16 cellular contexts compared by ENCODE assay signal in genomic region chr1:110051262-110051648, GRCh38. TPM values are rescaled to one million over a fixed set of nuclear protein-coding genes. Genes with fewer than 3 reads are reported as not detected.
DNase-seq lines count a peak whose midpoint lies in the region; ATAC-seq and TF ChIP-seq lines count a peak whose summit lies in the region.
"Had no signal": no experiment of that assay in that cellular context is flagged by ENCODE, and none has a peak within 500 bp of the region (broad histone marks: within the 10 kb centered on the region; RNA-seq: fewer than 3 reads in every experiment).

No MANE protein-coding gene starts in this region.

- intact Hi-C loops in head of caudate nucleus (cut with DNase I): loop anchor here (5.0 to 10.0 kb wide), 2 partner anchors 51 to 294 kb away; no protein-coding TSS in a partner anchor

- H3K9me3 ChIP-seq in GM23248 (ENCODE audit: low read depth) (no peaks in the 10 kb centered on the region), osteoblast (ENCODE audit: low read depth, low read length) (no peaks in the 10 kb centered on the region), upper lobe of left lung (no peaks in the 10 kb centered on the region)
- H3K9me3 ChIP-seq: SJCRH30 had no signal

- no peaks in the 10 kb centered on the region for H3K79me2 ChIP-seq in GM23248 (ENCODE audit: insufficient read depth)
- no peaks in the 10 kb centered on the region for H3K79me2 ChIP-seq in osteoblast (ENCODE audit: insufficient read depth, low read length)

- no peak overlapping the region for H2AFZ ChIP-seq in GM23248
- no peak overlapping the region for H2AFZ ChIP-seq in osteoblast (ENCODE audit: low read length)

- H3K27me3 ChIP-seq in GM23248 (replicated peaks; ENCODE audit: insufficient read depth): no peaks in the 10 kb centered on the region
- H3K27me3 ChIP-seq in brain microvascular endothelial cell (replicated peaks): no peaks in the 10 kb centered on the region
- H3K27me3 ChIP-seq in osteoblast (ENCODE audit: insufficient read depth, low read length): no peaks in the 10 kb centered on the region
- no peaks in the 10 kb centered on the region for H3K27me3 ChIP-seq in upper lobe of left lung
- H3K27me3 ChIP-seq: SJCRH30 had no signal

- peak overlapping the region; percentile 59 for H3K9ac ChIP-seq in GM23248

- TF ChIP-seq CTCF in AG10803 (conservative IDR thresholded peaks at IDR 0.05; ENCODE audit: low read length) (no peak), brain microvascular endothelial cell (IDR thresholded peaks at IDR 0.05; ENCODE audit: low read depth, low read length, missing control alignments) (no peak), osteoblast (IDR thresholded peaks at IDR 0.05; ENCODE audit: extremely low read depth, low read depth, low read length) (no peak), upper lobe of left lung (IDR thresholded peaks at IDR 0.05) (no peak)

- ATAC-seq in upper lobe of left lung (ENCODE audit: low FRiP score in 2 of 2) (no peak), HG02642 (IDR thresholded peaks at IDR 0.05; ENCODE audit: poor library complexity, unreplicated experiment) (no peak)

- H3K4me2 ChIP-seq in GM23248 (ENCODE audit: unreplicated experiment) (peak overlapping the region; percentile 76), osteoblast (ENCODE audit: insufficient read depth, low read length) (no peak overlapping the region)

- DNase-seq in AG10803 (ENCODE audit: low read depth) (peak; percentile 61), GM23248 (peak; percentile 69), brain microvascular endothelial cell (no peak), osteoblast (ENCODE audit: insufficient read length, low spot score, missing footprints) (no peak), upper lobe of left lung (no peak), head of caudate nucleus (no peak)
- DNase-seq: NCI-H1417 treated with DMSO at 0.1 percent for 48 hours, NCI-H187 treated with DMSO at 0.1 percent for 48 hours, NCI-H226, NCI-H524, SJCRH30 had no signal

- no peak for TF ChIP-seq POLR2A in upper lobe of left lung (IDR thresholded peaks at IDR 0.05)

- in situ Hi-C loops in GM23248 (cut with MboI) (no loop called here), brain microvascular endothelial cell (cut with HindIII; ENCODE audit: low pct_ligation_motif_present, low sequenced_read_pairs) (no loop called here)

- H3K9me2 ChIP-seq in GM23248 (ENCODE audit: insufficient read depth): no peaks in the 10 kb centered on the region

- H4K20me1 ChIP-seq in GM23248 (ENCODE audit: insufficient read depth): no peaks in the 10 kb centered on the region
- H4K20me1 ChIP-seq in osteoblast (ENCODE audit: insufficient read depth, low read length): peaks cover 11% of the 10 kb centered on the region

- H3K4me3 ChIP-seq in AG10803 (ENCODE audit: low read length): no peak overlapping the region
- H3K4me3 ChIP-seq in GM23248: no peak overlapping the region
- no peak overlapping the region for H3K4me3 ChIP-seq in brain microvascular endothelial cell (ENCODE audit: low read depth, low read length)
- no peak overlapping the region for H3K4me3 ChIP-seq in osteoblast (ENCODE audit: insufficient read depth, low read length)
- H3K4me3 ChIP-seq in upper lobe of left lung: no peak overlapping the region
- H3K4me3 ChIP-seq: SJCRH30 had no signal

- WGBS in GM23248 (ENCODE audit: low coverage in 1 of 2, low lambda C conversion rate in 2 of 2, missing lambda C conversion rate in 2 of 2), 2 experiments: 0 to 11% methylated on average over 2 of the region's 2 CpGs
- WGBS in upper lobe of left lung, 2 donors: 89 to 95% methylated on average over 2 of the region's 2 CpGs

- TF ChIP-seq EP300 in upper lobe of left lung (IDR thresholded peaks at IDR 0.05): no peak

- H3K4me1 ChIP-seq in GM23248 (ENCODE audit: insufficient read depth) (peaks cover 51% of the 10 kb centered on the region), osteoblast (ENCODE audit: insufficient read depth, low read length) (peaks cover 39% of the 10 kb centered on the region), upper lobe of left lung (peaks cover 0 to 18% (median 6%) of the 10 kb centered on the region in 4 donors)
- H3K4me1 ChIP-seq: SJCRH30 had no signal

- peaks cover 63% of the 10 kb centered on the region for H3F3A ChIP-seq in GM23248 (ENCODE audit: insufficient read depth)

- H3K27ac ChIP-seq in GM23248: peak overlapping the region; percentile 70
- peak overlapping the region; percentile 21 for H3K27ac ChIP-seq in brain microvascular endothelial cell
- H3K27ac ChIP-seq in osteoblast (ENCODE audit: low read depth, low read length): peak overlapping the region; percentile 19
- peak overlapping the region in 1 of 4 donors; percentile 30 for H3K27ac ChIP-seq in upper lobe of left lung
- H3K27ac ChIP-seq: C4-2B, SJCRH30 had no signal

- H3K36me3 ChIP-seq in GM23248 (ENCODE audit: low read depth) (peaks cover 52% of the 10 kb centered on the region), brain microvascular endothelial cell (replicated peaks) (peaks cover 86% of the 10 kb centered on the region), osteoblast (ENCODE audit: insufficient read depth, low read length) (peaks cover 92% of the 10 kb centered on the region), upper lobe of left lung (peaks cover 47 to 100% (median 89%) of the 10 kb centered on the region in 4 donors)

RNA-seq across cellular contexts. Expression of gene STRIP1, which starts 16.8 kb away (rescaled TPM):
- 41.9 and 49.9 TPM in 2 replicates for total RNA-seq in GM23248 (2014; rRNA removed; shearing (Covaris generic))
- polyA plus RNA-seq in GM23248 (2016; fragmentation: Nextera tagmentation; extraction: Ambion mirVana): 21.3 and 24.4 TPM in 2 replicates
- 51.0 and 51.4 TPM in 2 replicates for total RNA-seq in osteoblast
- 10 to 100 TPM; 29.2 to 62.9 (median 34.3) TPM for total RNA-seq in upper lobe of left lung

RNA-seq across cellular contexts. Expression of gene ALX3, which starts 19.2 kb away (rescaled TPM):
- total RNA-seq in GM23248 (2014; rRNA removed; shearing (Covaris generic)): not detected in 2 replicates
- not detected in 2 replicates for polyA plus RNA-seq in GM23248 (2016; fragmentation: Nextera tagmentation; extraction: Ambion mirVana)
- total RNA-seq in osteoblast (not detected in 2 replicates), upper lobe of left lung (under 1 TPM in 1 of 6 donors, not detected in 5; 0.24 TPM)
- total RNA-seq: G401, HT-29, M059J, SJCRH30 had no signal

Comparison
In these comparisons a context has a peak if more than half of its experiments do, and no peak if none do; other contexts are left out.
1. DNase-seq: peak in AG10803 (single experiment) and GM23248 (single experiment); none in brain microvascular endothelial cell (single experiment), osteoblast (single experiment), upper lobe of left lung (0 of 2) and head of caudate nucleus (0 of 42).